ENCODE assay signal across 1 cellular context in the genomic region with DNA sequence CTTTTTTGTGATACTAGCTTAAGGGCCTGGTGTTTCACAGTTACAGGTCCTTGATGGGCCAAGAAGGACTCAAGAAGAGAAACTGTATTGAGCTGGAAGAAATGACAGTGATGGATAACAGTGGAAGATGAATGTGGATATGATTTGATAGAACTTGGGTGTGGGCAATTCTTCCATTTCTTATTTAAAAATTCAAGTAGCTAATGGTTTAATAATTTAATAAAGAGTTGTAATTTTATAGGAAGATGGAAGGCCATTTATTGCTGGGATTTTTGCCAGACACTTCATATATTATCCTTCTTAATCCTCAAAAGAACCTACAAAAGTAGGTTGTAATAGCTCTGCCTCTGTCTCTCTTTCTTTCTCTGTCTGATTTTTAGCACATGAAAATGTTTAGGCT.
TF ChIP-seq lines count a peak whose summit lies in the region.

No MANE protein-coding gene starts in this region.

TF ChIP-seq in HCT116, 20 proteins besides CTCF, POLR2A, EP300 and RAD21:
- TF ChIP-seq, protein P1, sequence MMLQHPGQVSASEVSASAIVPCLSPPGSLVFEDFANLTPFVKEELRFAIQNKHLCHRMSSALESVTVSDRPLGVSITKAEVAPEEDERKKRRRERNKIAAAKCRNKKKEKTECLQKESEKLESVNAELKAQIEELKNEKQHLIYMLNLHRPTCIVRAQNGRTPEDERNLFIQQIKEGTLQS (IDR thresholded peaks at IDR 0.05): no peak
- TF ChIP-seq YY1 (IDR thresholded peaks at IDR 0.05; ENCODE audit: extremely low read depth, insufficient replicate concordance, low read depth, low read length): no peak
- TF ChIP-seq ZFX (IDR thresholded peaks at IDR 0.05): no peak
- TF ChIP-seq ZNF274 (IDR thresholded peaks at IDR 0.05; ENCODE audit: low read depth, low read length): no peak
- no peak for TF ChIP-seq POLR2AphosphoS5 (IDR thresholded peaks at IDR 0.05; ENCODE audit: low read depth, low read length)
- TF ChIP-seq EGR1 (IDR thresholded peaks at IDR 0.05; ENCODE audit: low read depth): no peak
- no peak for TF ChIP-seq EZH2phosphoT487 (IDR thresholded peaks at IDR 0.05; ENCODE audit: borderline replicate concordance)
- TF ChIP-seq CBX3 (IDR thresholded peaks at IDR 0.05; ENCODE audit: low read depth): no peak
- TF ChIP-seq FOSL1 (IDR thresholded peaks at IDR 0.05; ENCODE audit: low read depth): no peak
- TF ChIP-seq JUND (IDR thresholded peaks at IDR 0.05): no peak
